1 cellular context compared by ENCODE assay signal in genomic region chr19:2702170-2703076, GRCh38.
TF ChIP-seq lines count a peak whose summit lies in the region.

TSS of gene GNG7 (minus strand) at chr19:2702694. CDS start at chr19:2520688, 182,006 bp downstream.

TF ChIP-seq in SK-N-SH, 30 proteins besides CTCF, POLR2A, EP300 and RAD21 (continued from another document):
- TF ChIP-seq IRF3 (IDR thresholded peaks at IDR 0.05; ENCODE audit: low read depth, low read length) (no peak), MXI1 (IDR thresholded peaks at IDR 0.05; ENCODE audit: low read depth, low read length) (no peak), RFX5 (IDR thresholded peaks at IDR 0.05; ENCODE audit: low read length) (no peak), TAF1 (IDR thresholded peaks at IDR 0.05; ENCODE audit: borderline replicate concordance, low read depth, low read length) (no peak), NRF1 (IDR thresholded peaks at IDR 0.05; ENCODE audit: low read depth, low read length) (no peak), USF1 (IDR thresholded peaks at IDR 0.05; ENCODE audit: borderline replicate concordance, low read depth) (no peak), PBX3 (IDR thresholded peaks at IDR 0.05) (no peak), ELF1 (IDR thresholded peaks at IDR 0.05) (no peak)
